ENCODE assay signal across 9 cellular contexts in the genomic region with DNA sequence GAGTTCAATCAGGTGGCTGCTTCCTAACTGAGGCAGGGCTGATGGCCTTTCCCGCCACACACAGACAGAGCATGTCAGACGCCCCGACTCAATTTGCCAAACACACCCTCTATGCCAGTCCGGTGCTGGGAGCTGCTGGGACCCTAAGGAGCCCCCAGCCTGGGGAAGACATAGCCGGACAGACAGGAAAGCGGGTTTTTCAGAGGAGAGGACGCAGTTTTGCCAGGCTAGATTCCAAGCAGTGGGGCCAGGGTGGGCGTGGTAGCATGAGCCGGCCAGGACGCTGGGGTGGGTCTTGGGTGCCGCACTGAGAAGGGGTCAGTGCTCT. TPM values are rescaled to one million over a fixed set of nuclear protein-coding genes. Genes with fewer than 3 reads are reported as not detected.
DNase-seq lines count a peak whose midpoint lies in the region; ATAC-seq and TF ChIP-seq lines count a peak whose summit lies in the region.
"Had no signal": no experiment of that assay in that cellular context is flagged by ENCODE, and none has a peak within 500 bp of the region (broad histone marks: within the 10 kb centered on the region; RNA-seq: fewer than 3 reads in every experiment).

No MANE protein-coding gene starts in this region.

- H3K27ac Mint-ChIP-seq in CD4-positive, alpha-beta memory T cell, result peak overlapping the region; percentile 64 to 95 (median 92)

- intact Hi-C loops in CD4-positive, alpha-beta memory T cell (cut with micrococcal nuclease), result loop anchor here (1.0 to 10.0 kb wide), 3 partner anchors 35 to 205 kb away; partner anchors contain the start of gene LSM4

- H3K9me3 Mint-ChIP-seq in CD4-positive, alpha-beta memory T cell, result no peaks in the 10 kb centered on the region

- H3F3A ChIP-seq in MM.1S (ENCODE audit: insufficient read depth, low read length), result peaks cover 17% of the 10 kb centered on the region

- H3K9me2 ChIP-seq in MM.1S (replicated peaks; ENCODE audit: insufficient read depth, low read length), result no peaks in the 10 kb centered on the region

- peak overlapping the region; percentile 66 for H3K27ac ChIP-seq in CD4-positive, alpha-beta memory T cell (ENCODE audit: low read depth, low read length)
- H3K27ac ChIP-seq in MM.1S (ENCODE audit: low read length) (no peak overlapping the region; the same call in 1 of the 2 replicates), ectodermal cell (ENCODE audit: insufficient read depth, low read depth, low read length, poor library complexity, severe bottlenecking) (no peak overlapping the region), osteoblast (ENCODE audit: low read depth, low read length) (peak overlapping the region; percentile 37)
- H3K27ac ChIP-seq: epithelial cell of prostate had no signal

- H4K20me1 ChIP-seq in MM.1S (ENCODE audit: insufficient read depth, low read length), result no peaks in the 10 kb centered on the region
- H4K20me1 ChIP-seq in osteoblast (ENCODE audit: insufficient read depth, low read length), result peaks cover 16% of the 10 kb centered on the region

- WGBS in ectodermal cell, 2 experiments, result 53 to 57% methylated on average over 11 of the region's 11 CpGs

- peak overlapping the region; percentile 40; the same call in 1 of the 2 replicates for H3K9ac ChIP-seq in MM.1S (ENCODE audit: low read length)

- H3K27me3 ChIP-seq in CD4-positive, alpha-beta memory T cell (ENCODE audit: insufficient read depth, low read length), result no peaks in the 10 kb centered on the region
- H3K27me3 ChIP-seq in MM.1S (replicated peaks; ENCODE audit: insufficient read depth, low read length) (no peaks in the 10 kb centered on the region), ectodermal cell (ENCODE audit: control insufficient read depth, insufficient read depth, low read length, poor library complexity, severe bottlenecking) (no peaks in the 10 kb centered on the region), osteoblast (ENCODE audit: insufficient read depth, low read length) (no peaks in the 10 kb centered on the region)

- H3K36me3 Mint-ChIP-seq in CD4-positive, alpha-beta memory T cell, result peaks cover 4 to 22% of the 10 kb centered on the region in 2 donors

- POLR2A ChIA-PET in CD4-positive, alpha-beta memory T cell (lab: Charles Lee; ENCODE audit: partially characterized antibody), result interaction anchor here (0.6 to 8.4 kb wide), 15 partner anchors 8 to 163 kb away, joined by 3 to 85 read pairs (median 13); partner anchors contain the start of genes ARRDC2, IL12RB1, JUND and MAST3

- H3K4me3 ChIP-seq in CD4-positive, alpha-beta memory T cell (ENCODE audit: low read length in 2 of 2), result peak overlapping the region in 1 of 2 donors; percentile 17
- H3K4me3 ChIP-seq in MM.1S (ENCODE audit: low read length) (peak overlapping the region; percentile 56), ectodermal cell (ENCODE audit: insufficient read depth, low read depth, low read length) (peak overlapping the region; percentile 19), osteoblast (ENCODE audit: insufficient read depth, low read length) (peak overlapping the region; percentile 77)

- H3K4me1 Mint-ChIP-seq in CD4-positive, alpha-beta memory T cell, result peaks cover 21 to 49% (median 34%) of the 10 kb centered on the region in 4 donors

- H3K4me1 ChIP-seq in CD4-positive, alpha-beta memory T cell (ENCODE audit: insufficient read depth, low read length), result peaks cover 46% of the 10 kb centered on the region
- H3K4me1 ChIP-seq in MM.1S (ENCODE audit: low read length) (peaks cover 23% of the 10 kb centered on the region), ectodermal cell (ENCODE audit: control insufficient read depth, insufficient read depth, low read length) (no peaks in the 10 kb centered on the region), osteoblast (ENCODE audit: insufficient read depth, low read length) (peaks cover 17% of the 10 kb centered on the region)

- DNase-seq in CD4-positive, alpha-beta memory T cell, result no peak
- DNase-seq in MM.1S (no peak), osteoblast (ENCODE audit: insufficient read length, low spot score, missing footprints) (no peak), glomerular visceral epithelial cell (ENCODE audit: extremely low spot score) (no peak), anterior cingulate cortex (lab: John Stamatoyannopoulos, UW) (no peak), left lobe of liver (ENCODE audit: low spot score) (no peak)
- no peak for DNase-seq in activated effector memory CD4-positive, alpha-beta T cell treated with anti-CD3 and anti-CD28 coated beads, Interleukin-2, amount 50 U/mL, for 16 hours

- no peaks in the 10 kb centered on the region for H3K9me3 ChIP-seq in CD4-positive, alpha-beta memory T cell (ENCODE audit: control insufficient read depth in 1 of 2, low read length in 2 of 2)
- H3K9me3 ChIP-seq in MM.1S (replicated peaks; ENCODE audit: insufficient read depth, low read length) (no peaks in the 10 kb centered on the region), ectodermal cell (ENCODE audit: control insufficient read depth, low read length) (no peaks in the 10 kb centered on the region), osteoblast (ENCODE audit: low read depth, low read length) (no peaks in the 10 kb centered on the region)

- H3K4me2 ChIP-seq in MM.1S (ENCODE audit: low read depth, low read length), result peak overlapping the region; percentile 95
- H3K4me2 ChIP-seq in osteoblast (ENCODE audit: insufficient read depth, low read length), result peak overlapping the region; percentile 87

- H3K36me3 ChIP-seq in CD4-positive, alpha-beta memory T cell (ENCODE audit: insufficient read depth, low read length), result peaks cover 8% of the 10 kb centered on the region
- H3K36me3 ChIP-seq in MM.1S (replicated peaks; ENCODE audit: insufficient read depth, low read length), result no peaks in the 10 kb centered on the region
- no peaks in the 10 kb centered on the region for H3K36me3 ChIP-seq in ectodermal cell (ENCODE audit: control insufficient read depth, insufficient read depth, low read length)
- no peaks in the 10 kb centered on the region for H3K36me3 ChIP-seq in osteoblast (ENCODE audit: insufficient read depth, low read length)

- CTCF ChIA-PET in CD4-positive, alpha-beta memory T cell (lab: Charles Lee; ENCODE audit: partially characterized antibody), result interaction anchor here (1.1 to 1.5 kb wide), 3 partner anchors 23 to 44 kb away, joined by 3 to 4 read pairs (median 3); no protein-coding TSS in a partner anchor

- H3K27me3 Mint-ChIP-seq in CD4-positive, alpha-beta memory T cell, result no peaks in the 10 kb centered on the region

- H3K79me2 ChIP-seq in MM.1S (ENCODE audit: low read length) (peaks cover 31% of the 10 kb centered on the region), osteoblast (ENCODE audit: insufficient read depth, low read length) (no peaks in the 10 kb centered on the region)

- peak overlapping the region; percentile 93 for H2AFZ ChIP-seq in MM.1S (ENCODE audit: low read length)
- H2AFZ ChIP-seq in osteoblast (ENCODE audit: low read length), result peak overlapping the region; percentile 68

- peak overlapping the region; percentile 73 to 90 (median 82) for H3K4me3 Mint-ChIP-seq in CD4-positive, alpha-beta memory T cell

- TF ChIP-seq CTCF in MM.1S (IDR thresholded peaks at IDR 0.05; ENCODE audit: low read length) (no peak), osteoblast (IDR thresholded peaks at IDR 0.05; ENCODE audit: extremely low read depth, low read depth, low read length) (no peak)

- ATAC-seq in left lobe of liver, result no peak

RNA-seq across cellular contexts. Expression of gene MAST3, which starts 19.8 kb away (rescaled TPM):
- 10 to 100 TPM; 51.6 to 53.9 TPM for total RNA-seq in CD4-positive, alpha-beta memory T cell
- polyA plus RNA-seq in CD4-positive, alpha-beta memory T cell, result 10 to 100 TPM in 1 of 2 donors, 1 to 10 TPM in 1; 4.3 to 16.7 TPM
- polyA plus RNA-seq in ectodermal cell (2013, experiment 1 of 4), result 9.7 TPM
- polyA plus RNA-seq in ectodermal cell (2013, experiment 2 of 4), result 8.0 TPM
- polyA plus RNA-seq in ectodermal cell (2013, experiment 3 of 4), result 6.9 TPM
- polyA plus RNA-seq in ectodermal cell (2013, experiment 4 of 4), result 7.7 TPM
- total RNA-seq in osteoblast (5.4 and 5.6 TPM in 2 replicates), left lobe of liver (18.4 TPM)

RNA-seq across cellular contexts. Expression of gene IL12RB1, which starts 30.6 kb away (rescaled TPM):
- 10 to 100 TPM; 39.3 to 42.1 TPM for total RNA-seq in CD4-positive, alpha-beta memory T cell
- polyA plus RNA-seq in CD4-positive, alpha-beta memory T cell, result 10 to 100 TPM; 35.0 to 55.1 TPM
- not detected for polyA plus RNA-seq in ectodermal cell (2013, experiment 1 of 4)
- polyA plus RNA-seq in ectodermal cell (2013, experiment 2 of 4), result not detected
- not detected for polyA plus RNA-seq in ectodermal cell (2013, experiment 3 of 4)
- polyA plus RNA-seq in ectodermal cell (2013, experiment 4 of 4), result not detected
- total RNA-seq in osteoblast (0.29 and 0.72 TPM in 2 replicates), left lobe of liver (0.25 TPM)

RNA-seq across cellular contexts. Expression of gene PIK3R2, which starts 35.6 kb away (rescaled TPM):
- 10 to 100 TPM; 18.1 to 23.0 TPM for total RNA-seq in CD4-positive, alpha-beta memory T cell
- 1 to 10 TPM; 1.5 to 6.6 TPM for polyA plus RNA-seq in CD4-positive, alpha-beta memory T cell
- 73.4 TPM for polyA plus RNA-seq in ectodermal cell (2013, experiment 1 of 4)
- polyA plus RNA-seq in ectodermal cell (2013, experiment 2 of 4), result 77.9 TPM
- 59.4 TPM for polyA plus RNA-seq in ectodermal cell (2013, experiment 3 of 4)
- polyA plus RNA-seq in ectodermal cell (2013, experiment 4 of 4), result 63.4 TPM
- total RNA-seq in osteoblast (25.7 and 28.0 TPM in 2 replicates), left lobe of liver (14.8 TPM)

RNA-seq across cellular contexts. Expression of gene IFI30, which starts 56.3 kb away (rescaled TPM):
- total RNA-seq in CD4-positive, alpha-beta memory T cell, result 10 to 100 TPM; 48.3 to 56.9 TPM
- 10 to 100 TPM in 1 of 2 donors, 1 to 10 TPM in 1; 6.3 to 16.7 TPM for polyA plus RNA-seq in CD4-positive, alpha-beta memory T cell
- polyA plus RNA-seq in ectodermal cell (2013, experiment 1 of 4), result 2.1 TPM
- 2.3 TPM for polyA plus RNA-seq in ectodermal cell (2013, experiment 2 of 4)
- polyA plus RNA-seq in ectodermal cell (2013, experiment 3 of 4), result 1.7 TPM
- 1.8 TPM for polyA plus RNA-seq in ectodermal cell (2013, experiment 4 of 4)
- total RNA-seq in osteoblast (110 and 126 TPM in 2 replicates), left lobe of liver (57.6 TPM)

Comparison
In these comparisons a context has a peak if more than half of its experiments do, and no peak if none do; other contexts are left out.
1. H3K27ac ChIP-seq: peak in CD4-positive, alpha-beta memory T cell (single experiment) and osteoblast (single experiment); none in MM.1S (single experiment) and ectodermal cell (single experiment).
2. RNA of gene IL12RB1, which starts 30.6 kb away (total RNA-seq): 39.3 to 42.1 TPM in CD4-positive, alpha-beta memory T cell; 0.29 to 0.72 TPM in osteoblast and 0.25 TPM in left lobe of liver (single experiment); every median in the first group is over 10 times any median in the second.